In the genomic region with DNA sequence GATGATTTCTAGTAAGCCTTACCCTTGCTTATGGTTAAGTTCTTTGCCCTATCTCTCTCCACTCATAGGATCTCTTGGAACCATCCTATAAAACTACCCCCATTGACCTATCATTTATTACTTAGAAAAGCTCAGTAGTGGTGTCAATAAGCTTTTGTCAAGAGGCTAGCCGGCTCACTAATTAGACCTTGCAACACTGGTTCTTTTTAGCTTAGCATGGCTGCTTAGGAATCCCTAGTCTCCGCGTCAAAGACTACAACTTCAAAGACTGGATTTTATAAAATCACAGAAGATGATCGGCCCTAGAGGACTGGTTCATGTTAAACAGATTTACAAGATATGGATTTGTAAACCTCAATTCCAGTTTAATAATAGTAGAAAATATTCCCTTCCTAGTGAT, we compare ENCODE assay signal across 17 cellular contexts. TPM values are rescaled to one million over a fixed set of nuclear protein-coding genes. Genes with fewer than 3 reads are reported as not detected.
DNase-seq lines count a peak whose midpoint lies in the region; ATAC-seq and TF ChIP-seq lines count a peak whose summit lies in the region.
"Had no signal": no experiment of that assay in that cellular context is flagged by ENCODE, and none has a peak within 500 bp of the region (broad histone marks: within the 10 kb centered on the region; RNA-seq: fewer than 3 reads in every experiment).

No MANE protein-coding gene starts in this region.

- H3K4me1 Mint-ChIP-seq in HFFc6 (ENCODE audit: low read depth) (peaks cover 16% of the 10 kb centered on the region), nephron progenitor cell (no peaks in the 10 kb centered on the region), T-helper 17 cell (peaks cover 2% of the 10 kb centered on the region)
- H3K4me1 Mint-ChIP-seq: B cell had no signal

- no peak overlapping the region for H3K4me2 ChIP-seq in trophoblast cell (ENCODE audit: low read length)
- H3K4me2 ChIP-seq: BLaER1 treated with 17β-estradiol and CSF1 and Interleukin-3, amounts not matched to agents 10 nM and 100 nM had no signal

- H3K79me1 ChIP-seq in trophoblast cell (ENCODE audit: low read length): peaks cover 8% of the 10 kb centered on the region

- peaks cover 4% of the 10 kb centered on the region for H3K79me2 ChIP-seq in trophoblast cell (ENCODE audit: control insufficient read depth, insufficient read depth, low read length, poor library complexity)

- H4K91ac ChIP-seq in trophoblast cell (ENCODE audit: low read depth, low read length): no peak overlapping the region

- POLR2A ChIA-PET in Panc1 (lab: Charles Lee): no interaction called here

- H3K4me1 ChIP-seq in Panc1 (ENCODE audit: control insufficient read depth, insufficient read depth, low read length) (peaks cover 55% of the 10 kb centered on the region), trophoblast cell (ENCODE audit: control insufficient read depth in 1 of 2, insufficient read depth in 2 of 2, low read length in 2 of 2) (peaks cover 7 to 15% of the 10 kb centered on the region in 2 experiments)

- H3K27ac Mint-ChIP-seq in HFFc6 (peak overlapping the region; percentile 21; the same call in 1 of the 2 replicates), nephron progenitor cell (no peak overlapping the region), T-helper 17 cell (no peak overlapping the region)
- H3K27ac Mint-ChIP-seq: B cell; CD8-positive, alpha-beta T cell had no signal

- H3K27ac ChIP-seq in Panc1 (ENCODE audit: low read length) (peak overlapping the region; percentile 61), trophoblast cell (ENCODE audit: low read depth, low read length) (no peak overlapping the region)
- H3K27ac ChIP-seq: BLaER1 treated with 17β-estradiol and CSF1 and Interleukin-3, amounts not matched to agents 10 nM and 100 nM had no signal

- CTCF ChIA-PET in Panc1 (lab: Charles Lee): interaction anchor here (0.6 kb wide), 1 partner anchor 40 kb away, joined by 3 read pairs; no protein-coding TSS in a partner anchor

- no peak for TF ChIP-seq CTCF in HFFc6 (IDR thresholded peaks at IDR 0.05)
- no peak for TF ChIP-seq CTCF in Panc1 (IDR thresholded peaks at IDR 0.05)
- no peak for TF ChIP-seq CTCF in nephron progenitor cell (IDR thresholded peaks at IDR 0.05)

- no peak overlapping the region for H4K8ac ChIP-seq in trophoblast cell (ENCODE audit: low read depth, low read length)

- peaks cover 2% of the 10 kb centered on the region; the same call in 1 of the 2 replicates for H3K27me3 Mint-ChIP-seq in HFFc6 (ENCODE audit: insufficient read depth)
- H3K27me3 Mint-ChIP-seq in nephron progenitor cell (ENCODE audit: low read depth, poor library complexity): peaks cover 25% of the 10 kb centered on the region
- no peaks in the 10 kb centered on the region for H3K27me3 Mint-ChIP-seq in T-helper 17 cell

- H2BK120ac ChIP-seq in trophoblast cell (ENCODE audit: insufficient read depth, low read length, poor library complexity): no peak overlapping the region

- H3K9me3 ChIP-seq in Panc1 (ENCODE audit: control insufficient read depth, insufficient read depth, low read depth, low read length) (no peaks in the 10 kb centered on the region), trophoblast cell (ENCODE audit: insufficient read depth, low read depth, low read length) (peaks cover 3% of the 10 kb centered on the region), T-helper 17 cell (ENCODE audit: control insufficient read depth, low read length, poor library complexity, severe bottlenecking) (no peaks in the 10 kb centered on the region)
- H3K9me3 ChIP-seq: BLaER1 treated with 17β-estradiol and CSF1 and Interleukin-3, amounts not matched to agents 10 nM and 100 nM; HAP-1 had no signal

- H3K4me3 Mint-ChIP-seq in HFFc6 (no peak overlapping the region), nephron progenitor cell (no peak overlapping the region), T-helper 17 cell (no peak overlapping the region)
- H3K4me3 Mint-ChIP-seq: B cell; CD8-positive, alpha-beta T cell had no signal

- H2AK5ac ChIP-seq in trophoblast cell (ENCODE audit: low read length): peak overlapping the region; percentile 93

- BruUV-seq in Panc1 (replicated peaks; lab: Mats Ljungman, UMichigan): no TSS peak

- H4K12ac ChIP-seq in trophoblast cell (ENCODE audit: low read depth, low read length): no peak overlapping the region

- H3K4me3 ChIP-seq in Panc1 (ENCODE audit: low read depth in 2 of 2, low read length in 2 of 2) (no peak overlapping the region), trophoblast cell (ENCODE audit: low read depth, low read length) (no peak overlapping the region)
- H3K4me3 ChIP-seq: BLaER1 treated with 17β-estradiol and CSF1 and Interleukin-3, amounts not matched to agents 10 nM and 100 nM; GM12878; HAP-1 had no signal

- ATAC-seq in Panc1: no peak
- no peak for ATAC-seq in T-helper 17 cell
- ATAC-seq: CD8-positive, alpha-beta T cell; GM12878 had no signal

- H2AFZ ChIP-seq in trophoblast cell (ENCODE audit: insufficient read depth, low read length, poor library complexity): no peak overlapping the region

- no CpG with 5 or more reads among the region's 4 CpGs for WGBS in trophoblast cell (ENCODE audit: extremely low coverage, insufficient coverage, insufficient read length)

- H3K27me3 ChIP-seq in Panc1 (ENCODE audit: control insufficient read depth, insufficient read depth, low read length): no peaks in the 10 kb centered on the region
- no peaks in the 10 kb centered on the region for H3K27me3 ChIP-seq in trophoblast cell (ENCODE audit: insufficient read depth, low read length)
- H3K27me3 ChIP-seq: BLaER1 treated with 17β-estradiol and CSF1 and Interleukin-3, amounts not matched to agents 10 nM and 100 nM had no signal

- H3K9me3 Mint-ChIP-seq in HFFc6 (no peaks in the 10 kb centered on the region), nephron progenitor cell (no peaks in the 10 kb centered on the region)
- H3K9me3 Mint-ChIP-seq: CD8-positive, alpha-beta T cell had no signal

- no peak overlapping the region for H3K23ac ChIP-seq in trophoblast cell (ENCODE audit: low read length)

- no peak overlapping the region for H3K18ac ChIP-seq in trophoblast cell (ENCODE audit: low read length)

- no peak overlapping the region for H3K9ac ChIP-seq in trophoblast cell (ENCODE audit: low read length)
- H3K9ac ChIP-seq: BLaER1 treated with 17β-estradiol and CSF1 and Interleukin-3, amounts not matched to agents 10 nM and 100 nM had no signal

- H3K14ac ChIP-seq in trophoblast cell (ENCODE audit: low read length): no peak overlapping the region

- H2BK5ac ChIP-seq in trophoblast cell (ENCODE audit: low read depth, low read length, poor library complexity): peak overlapping the region; percentile 21

- H3K36me3 ChIP-seq in Panc1 (ENCODE audit: control insufficient read depth, insufficient read depth, low read length): no peaks in the 10 kb centered on the region; the same call in 1 of the 2 replicates
- no peaks in the 10 kb centered on the region for H3K36me3 ChIP-seq in trophoblast cell (ENCODE audit: control insufficient read depth in 1 of 2, insufficient read depth in 2 of 2, low read length in 2 of 2)
- H3K36me3 ChIP-seq: BLaER1 treated with 17β-estradiol and CSF1 and Interleukin-3, amounts not matched to agents 10 nM and 100 nM; HAP-1 had no signal

- H3K36me3 Mint-ChIP-seq in HFFc6 (ENCODE audit: low read depth): no peaks in the 10 kb centered on the region
- H3K36me3 Mint-ChIP-seq in nephron progenitor cell (ENCODE audit: low read depth): no peaks in the 10 kb centered on the region
- no peaks in the 10 kb centered on the region for H3K36me3 Mint-ChIP-seq in T-helper 17 cell (ENCODE audit: low read depth)
- H3K36me3 Mint-ChIP-seq: CD8-positive, alpha-beta T cell had no signal

- no peak overlapping the region for H2BK12ac ChIP-seq in trophoblast cell (ENCODE audit: low read length)

- DNase-seq in HFFc6: no peak
- no peak for DNase-seq in Panc1 (ENCODE audit: low read depth, low spot score)
- DNase-seq in trophoblast cell: peak in 1 of 2 donors; percentile 49
- no peak for DNase-seq in NCI-H2107 (lab: John Stamatoyannopoulos, UW)
- DNase-seq in activated gamma-delta T cell treated with Interleukin-2 at 50 U/mL for 16 hours: no peak
- no peak for DNase-seq in nephron progenitor cell
- no peak for DNase-seq in T-helper 17 cell
- DNase-seq: Calu3; CD8-positive, alpha-beta T cell; DMS79 treated with DMSO at 0.1 percent for 48 hours; EL had no signal

- in situ Hi-C loops in Panc1 (cut with HindIII; ENCODE audit: low pct_unique_long_range_greater_than_20kb, low sequenced_read_pairs): no loop called here

- peak overlapping the region; percentile 40 for H3K4ac ChIP-seq in trophoblast cell (ENCODE audit: low read depth, low read length)

- intact Hi-C loops in Panc1 (cut with micrococcal nuclease; ENCODE audit: unreplicated experiment): loop anchor here (10.0 kb wide), 1 partner anchor 178 kb away; no protein-coding TSS in a partner anchor

RNA-seq across cellular contexts. Expression of a gene that starts 7.6 kb away (rescaled TPM):
- 1 to 10 TPM; 3.7 to 4.8 (median 4.0) TPM for total RNA-seq in HFFc6 (2021; fragmentation: NEBNext Ultra II Directional; extraction: Animal tissue kit (Norgen Biotek cat#: 25700))
- total RNA-seq in Panc1 (2021; ENCODE audit: unreplicated experiment) (88.1 TPM), T-helper 17 cell (1 to 10 TPM; 1.1 to 1.2 TPM)
- 66.6 TPM for polyA plus RNA-seq in Panc1 (2012; ENCODE audit: insufficient read length)
- 57.7 and 61.1 TPM in 2 replicates for polyA plus RNA-seq in trophoblast cell (2013)
- total RNA-seq: CD8-positive, alpha-beta T cell; G401; H1 had no signal

Comparison
In these comparisons a context has a peak if more than half of its experiments do, and no peak if none do; other contexts are left out.
1. RNA of a gene that starts 7.6 kb away (total RNA-seq): 88.1 TPM in Panc1 (single experiment); 3.7 to 4.8 TPM in HFFc6 and 1.1 to 1.2 TPM in T-helper 17 cell; every median in the first group is over 10 times any median in the second.